In genomic region chrX:153648358-153649177, GRCh38 we compare ENCODE assay signal across 19 cellular contexts. TPM values are rescaled to one million over a fixed set of nuclear protein-coding genes. Genes with fewer than 3 reads are reported as not detected.
DNase-seq lines count a peak whose midpoint lies in the region; FAIRE-seq and TF ChIP-seq lines count a peak whose summit lies in the region.
"Had no signal": no experiment of that assay in that cellular context is flagged by ENCODE, and none has a peak within 500 bp of the region (broad histone marks: within the 10 kb centered on the region; RNA-seq: fewer than 3 reads in every experiment).

No MANE protein-coding gene starts in this region.

- FAIRE-seq in GM12892 (lab: Jason Lieb, UNC) = no peak

- intact Hi-C loops in posterior vena cava (cut with DNase I) = no loop called here

- DNase-seq in activated effector memory CD4-positive, alpha-beta T cell treated with anti-CD3 and anti-CD28 coated beads, Interleukin-2, amount 50 U/mL, for 16 hours = peak; percentile 31
- DNase-seq in activated effector memory CD4-positive, alpha-beta T cell treated with Interleukin-2 at 50 U/mL for 16 hours = no peak
- DNase-seq in GM12892 (ENCODE audit: insufficient read length) (peak; percentile 26), ecto neural progenitor cell (ENCODE audit: low spot score) (peak; percentile 39), posterior vena cava (ENCODE audit: low spot score) (peak; percentile 55), NCI-H128 (lab: John Stamatoyannopoulos, UW; ENCODE audit: unreplicated experiment) (no peak), NCI-H446 treated with DMSO at 0.1 percent for 48 hours (lab: John Stamatoyannopoulos, UW) (no peak)
- DNase-seq in effector CD8-positive, alpha-beta T cell (lab: John Stamatoyannopoulos, UW) = no peak
- DNase-seq: BE2C; CD4-positive, alpha-beta memory T cell; GF-D8; GOT3; Karpas-422; MM.1S; NCI-H1105; NCI-H187; NCI-H2171; NCI-H774; PC-9 had no signal

- TF ChIP-seq POLR2A in GM12892 (IDR thresholded peaks at IDR 0.05; ENCODE audit: low read depth, low read length) = no peak

RNA-seq across cellular contexts. Expression of gene DUSP9, which starts 1.6 kb away (rescaled TPM):
- not detected for polyA plus RNA-seq in GM12892 (2012; ENCODE audit: missing spikeins)
- total RNA-seq in posterior vena cava = not detected
- total RNA-seq: CD4-positive, alpha-beta memory T cell had no signal
- polyA plus RNA-seq: CD4-positive, alpha-beta memory T cell had no signal

RNA-seq across cellular contexts. Expression of gene PNCK, which starts 25.0 kb away (rescaled TPM):
- 2.3 TPM for polyA plus RNA-seq in GM12892 (2012; ENCODE audit: missing spikeins)
- total RNA-seq in posterior vena cava = 10 to 100 TPM; 41.1 to 58.9 TPM
- total RNA-seq: CD4-positive, alpha-beta memory T cell had no signal
- polyA plus RNA-seq: CD4-positive, alpha-beta memory T cell had no signal

RNA-seq across cellular contexts. Expression of gene SLC6A8, which starts 39.2 kb away (rescaled TPM):
- 1.8 TPM for polyA plus RNA-seq in GM12892 (2012; ENCODE audit: missing spikeins)
- 10 to 100 TPM; 33.5 to 42.3 TPM for total RNA-seq in posterior vena cava

RNA-seq across cellular contexts. Expression of gene CCNQ, which starts 49.6 kb away (rescaled TPM):
- 9.4 TPM for polyA plus RNA-seq in GM12892 (2012; ENCODE audit: missing spikeins)
- 10 to 100 TPM; 15.8 to 21.7 TPM for total RNA-seq in posterior vena cava

Comparison
In these comparisons a context has a peak if more than half of its experiments do, and no peak if none do; other contexts are left out.
1. DNase-seq: peak in activated effector memory CD4-positive, alpha-beta T cell treated with anti-CD3 and anti-CD28 coated beads, Interleukin-2, amount 50 U/mL, for 16 hours (single experiment), GM12892 (single experiment), ecto neural progenitor cell (single experiment) and posterior vena cava (single experiment); none in activated effector memory CD4-positive, alpha-beta T cell treated with Interleukin-2 at 50 U/mL for 16 hours (single experiment), NCI-H128 (single experiment), effector CD8-positive, alpha-beta T cell (single experiment) and NCI-H446 treated with DMSO at 0.1 percent for 48 hours (single experiment).